Comparison of ENCODE assay signal across 22 cellular contexts in the genomic region with DNA sequence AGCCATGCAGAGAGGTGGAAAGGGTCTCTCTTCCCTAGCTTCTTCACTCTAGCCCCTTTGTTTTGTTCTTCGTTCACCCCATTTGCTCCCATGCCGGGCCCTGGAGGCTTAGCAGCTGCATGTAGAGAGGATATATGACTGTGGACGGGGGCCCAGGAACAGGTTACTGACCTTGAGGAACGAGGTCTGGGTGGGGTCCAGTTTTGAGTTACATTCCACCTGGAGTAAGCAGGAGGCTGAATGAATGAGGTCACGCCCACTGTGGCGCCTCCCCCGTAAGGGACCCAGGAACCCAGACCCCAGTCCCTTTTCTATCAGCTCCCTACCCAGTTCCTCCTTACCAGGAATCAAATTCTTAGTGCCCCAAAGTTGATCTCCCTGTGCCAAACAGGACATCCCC. TPM values are rescaled to one million over a fixed set of nuclear protein-coding genes. Genes with fewer than 3 reads are reported as not detected.
"Had no signal": no experiment of that assay in that cellular context is flagged by ENCODE, and none has a peak within 500 bp of the region (broad histone marks: within the 10 kb centered on the region; RNA-seq: fewer than 3 reads in every experiment).

No MANE protein-coding gene starts in this region.

- H3K27me3 ChIP-seq: MG63 had no signal

- FAIRE-seq: RCC 7860 had no signal

- H3K9me3 ChIP-seq: MG63, SK-N-SH had no signal

- H3K36me3 ChIP-seq: MG63 had no signal

- H3K4me3 ChIP-seq: MG63 had no signal

- DNase-seq: KBM-7, MG63, NCI-H1092, NCI-H1105 treated with DMSO at 0.1 percent for 48 hours, NCI-H1436, NCI-H187, NCI-H2029, NCI-H2081 treated with DMSO at 0.1 percent for 48 hours, NCI-H2171, NCI-H226, NCI-H446, NCI-H510A, NCI-H524 treated with DMSO at 0.1 percent for 48 hours, NCI-H69, NCI-H774, Right ventricle myocardium superior, RPMI8226, SK-N-SH had no signal

RNA-seq across cellular contexts. Expression of a gene that starts 11.7 kb away (rescaled TPM):
- total RNA-seq: HT-29, LHCN-M2, SK-MEL-5 had no signal
- polyA plus RNA-seq: SK-N-SH had no signal

RNA-seq across cellular contexts. Expression of a gene that starts 16.3 kb away (rescaled TPM):
- total RNA-seq: HT-29, LHCN-M2, Right ventricle myocardium superior, SK-MEL-5 had no signal
- polyA plus RNA-seq: SK-N-SH had no signal

RNA-seq across cellular contexts. Expression of a gene that starts 19.2 kb away (rescaled TPM):
- total RNA-seq: HT-29, LHCN-M2, Right ventricle myocardium superior, SK-MEL-5 had no signal
- polyA plus RNA-seq: SK-N-SH had no signal

RNA-seq across cellular contexts. Expression of a gene that starts 23.9 kb away (rescaled TPM):
- total RNA-seq: HT-29, LHCN-M2, Right ventricle myocardium superior, SK-MEL-5 had no signal
- polyA plus RNA-seq: SK-N-SH had no signal
